In genomic region chr12:74292351-74293194, GRCh38 we compare ENCODE assay signal across 2 cellular contexts.
TF ChIP-seq lines count a peak whose summit lies in the region.

No MANE protein-coding gene starts in this region.

TF ChIP-seq in GM12878, 131 proteins besides CTCF, POLR2A, EP300 and RAD21:
- TF ChIP-seq ZNF274 (IDR thresholded peaks at IDR 0.05; ENCODE audit: insufficient read depth, insufficient read length) (no peak), ELK1 (IDR thresholded peaks at IDR 0.05; ENCODE audit: low read depth, low read length) (no peak), HDAC6 (IDR thresholded peaks at IDR 0.05; ENCODE audit: unreplicated experiment) (no peak), ZNF622 (IDR thresholded peaks at IDR 0.05) (no peak), POLR2AphosphoS5 (IDR thresholded peaks at IDR 0.05; ENCODE audit: low read length) (no peak)

TF ChIP-seq in HepG2, 621 proteins besides CTCF, POLR2A, EP300 and RAD21:
- TF ChIP-seq CBX2 (IDR thresholded peaks at IDR 0.05; ENCODE audit: low read depth, low read length), result no peak
- TF ChIP-seq CBX2 (CRISPR knock-in tag; IDR thresholded peaks at IDR 0.05; ENCODE audit: low read depth), result no peak
- TF ChIP-seq MYPOP (CRISPR knock-in tag; IDR thresholded peaks at IDR 0.05), result no peak
- TF ChIP-seq GRHL1 (CRISPR knock-in tag; conservative IDR thresholded peaks at IDR 0.05), result no peak
- no peak for TF ChIP-seq USF2 (IDR thresholded peaks at IDR 0.05; ENCODE audit: low read depth, low read length)
- no peak for TF ChIP-seq USF2 (CRISPR knock-in tag; IDR thresholded peaks at IDR 0.05; ENCODE audit: borderline replicate concordance)
- no peak for TF ChIP-seq BCLAF1 (IDR thresholded peaks at IDR 0.05)
- TF ChIP-seq SNAPC4 (CRISPR knock-in tag; IDR thresholded peaks at IDR 0.05), result no peak
- no peak for TF ChIP-seq NFRKB (IDR thresholded peaks at IDR 0.05)
- TF ChIP-seq FOXA3 (CRISPR knock-in tag; IDR thresholded peaks at IDR 0.05), result no peak
- no peak for TF ChIP-seq PRMT3 (CRISPR knock-in tag; IDR thresholded peaks at IDR 0.05; ENCODE audit: borderline replicate concordance, low read depth)
- no peak for TF ChIP-seq ARNT2 (CRISPR knock-in tag; IDR thresholded peaks at IDR 0.05; ENCODE audit: low read depth)
- no peak for TF ChIP-seq PHF8 (CRISPR knock-in tag; IDR thresholded peaks at IDR 0.05)
- no peak for TF ChIP-seq ZSCAN9 (CRISPR knock-in tag; IDR thresholded peaks at IDR 0.05; ENCODE audit: borderline replicate concordance)
- no peak for TF ChIP-seq EEA1 (CRISPR knock-in tag; IDR thresholded peaks at IDR 0.05; ENCODE audit: borderline replicate concordance)
